ENCODE assay signal across 13 cellular contexts in the genomic region with DNA sequence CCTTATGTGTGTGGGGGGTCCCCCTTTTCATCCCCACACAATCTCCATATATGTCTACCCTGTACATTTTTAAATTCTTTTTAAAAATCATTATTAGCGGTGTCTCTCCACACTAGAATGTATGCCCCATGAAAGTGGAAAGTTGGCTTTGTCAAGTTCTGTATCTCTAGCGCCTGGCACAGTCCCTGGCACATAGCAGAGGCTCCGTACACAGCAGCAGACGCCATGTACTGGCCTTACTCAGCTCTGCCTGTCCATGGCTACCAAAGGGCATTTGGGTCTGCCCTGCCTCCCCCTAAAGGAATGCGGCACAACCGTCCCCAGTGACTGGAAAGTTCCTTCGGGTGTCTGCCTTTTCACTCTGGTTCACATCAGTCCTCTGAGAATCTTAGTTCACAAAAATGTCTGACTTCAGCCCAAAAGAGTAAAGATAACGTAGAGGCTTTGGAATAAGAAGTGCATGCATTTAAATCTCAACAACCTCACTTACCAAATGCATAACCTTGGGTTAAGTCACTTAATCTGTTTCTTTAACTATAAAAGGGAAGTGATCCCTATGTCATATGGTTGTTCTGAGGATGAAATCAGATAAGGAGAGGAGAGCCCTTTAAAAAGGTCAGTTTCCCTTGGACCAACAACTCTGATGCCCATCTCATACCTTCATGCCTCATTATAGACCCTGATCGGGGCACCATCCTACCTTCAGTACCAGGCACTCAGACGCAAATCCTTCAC.
DNase-seq lines count a peak whose midpoint lies in the region; ATAC-seq, FAIRE-seq and TF ChIP-seq lines count a peak whose summit lies in the region.
"Had no signal": no experiment of that assay in that cellular context is flagged by ENCODE, and none has a peak within 500 bp of the region (broad histone marks: within the 10 kb centered on the region; RNA-seq: fewer than 3 reads in every experiment).

No MANE protein-coding gene starts in this region.

- no peak for TF ChIP-seq POLR2A in GM12891 (IDR thresholded peaks at IDR 0.05; ENCODE audit: low read depth, low read length)

- H3K27me3 Mint-ChIP-seq in activated T-helper 17 cell treated with anti-CD3 and anti-CD28 coated beads, Interleukin-2, amount 50 U/mL, for 72 hours, result no peaks in the 10 kb centered on the region
- H3K27me3 Mint-ChIP-seq in stimulated activated memory B cell treated with anti-CD40 and anti-IgM and Interleukin-4, amounts not matched to agents 10 μg/mL and 1 μg/mL and 100 μg/mL, for 72 hours, result no peaks in the 10 kb centered on the region

- H3K36me3 ChIP-seq in right atrium auricular region, result peaks cover 95% of the 10 kb centered on the region

- ATAC-seq in activated T-helper 17 cell treated with anti-CD3 and anti-CD28 coated beads, Interleukin-2, amount 50 U/mL, for 72 hours (replicated peaks), result no peak
- peak; percentile 51 for ATAC-seq in stimulated activated memory B cell treated with anti-CD40 and anti-IgM and Interleukin-4, amounts not matched to agents 10 μg/mL and 1 μg/mL and 100 μg/mL, for 72 hours
- no peak for ATAC-seq in GM21367 (IDR thresholded peaks at IDR 0.05; ENCODE audit: unreplicated experiment)
- ATAC-seq: activated T-cell treated with anti-CD3 and anti-CD28 coated beads, Interleukin-2, amount 50 U/mL, for 4 hours had no signal

- no peak for TF ChIP-seq CTCF in right atrium auricular region (IDR thresholded peaks at IDR 0.05)

- peaks cover 0 to 100% of the 10 kb centered on the region in 2 donors for H3K4me1 ChIP-seq in right atrium auricular region

- no peak overlapping the region for H3K4me3 Mint-ChIP-seq in activated T-helper 17 cell treated with anti-CD3 and anti-CD28 coated beads, Interleukin-2, amount 50 U/mL, for 72 hours
- H3K4me3 Mint-ChIP-seq in stimulated activated memory B cell treated with anti-CD40 and anti-IgM and Interleukin-4, amounts not matched to agents 10 μg/mL and 1 μg/mL and 100 μg/mL, for 72 hours, result no peak overlapping the region
- H3K4me3 Mint-ChIP-seq: activated T-cell treated with anti-CD3 and anti-CD28 coated beads, Interleukin-2, amount 50 U/mL, for 4 hours had no signal

- H3K4me1 Mint-ChIP-seq in activated T-helper 17 cell treated with anti-CD3 and anti-CD28 coated beads, Interleukin-2, amount 50 U/mL, for 72 hours, result peaks cover 63% of the 10 kb centered on the region
- peaks cover 96% of the 10 kb centered on the region for H3K4me1 Mint-ChIP-seq in stimulated activated memory B cell treated with anti-CD40 and anti-IgM and Interleukin-4, amounts not matched to agents 10 μg/mL and 1 μg/mL and 100 μg/mL, for 72 hours

- DNase-seq in GM12891 (ENCODE audit: insufficient read length, low spot score) (no peak), right atrium auricular region (ENCODE audit: low spot score) (no peak), NCI-H1417 treated with DMSO at 0.1 percent for 48 hours (lab: John Stamatoyannopoulos, UW) (no peak), HCEC 1CT (no peak), occipital lobe (lab: John Stamatoyannopoulos, UW) (no peak)
- DNase-seq: activated T-cell treated with anti-CD3 and anti-CD28 coated beads, Interleukin-2, amount 50 U/mL, for 4 hours; cerebellar nuclear complex; NCI-H2171 treated with DMSO at 0.1 percent for 48 hours had no signal

- peak overlapping the region; percentile 92 for H3K27ac Mint-ChIP-seq in activated T-helper 17 cell treated with anti-CD3 and anti-CD28 coated beads, Interleukin-2, amount 50 U/mL, for 72 hours
- peak overlapping the region; percentile 68 for H3K27ac Mint-ChIP-seq in stimulated activated memory B cell treated with anti-CD40 and anti-IgM and Interleukin-4, amounts not matched to agents 10 μg/mL and 1 μg/mL and 100 μg/mL, for 72 hours

- FAIRE-seq in GM12891 (lab: Jason Lieb, UNC), result no peak
- FAIRE-seq: TTC549 had no signal

- peaks cover 98% of the 10 kb centered on the region for H3K36me3 Mint-ChIP-seq in activated T-helper 17 cell treated with anti-CD3 and anti-CD28 coated beads, Interleukin-2, amount 50 U/mL, for 72 hours (ENCODE audit: low read depth)
- peaks cover 96% of the 10 kb centered on the region for H3K36me3 Mint-ChIP-seq in stimulated activated memory B cell treated with anti-CD40 and anti-IgM and Interleukin-4, amounts not matched to agents 10 μg/mL and 1 μg/mL and 100 μg/mL, for 72 hours

- H3K9me3 ChIP-seq in right atrium auricular region, result no peaks in the 10 kb centered on the region

- no peaks in the 10 kb centered on the region for H3K9me3 Mint-ChIP-seq in activated T-helper 17 cell treated with anti-CD3 and anti-CD28 coated beads, Interleukin-2, amount 50 U/mL, for 72 hours
- H3K9me3 Mint-ChIP-seq in stimulated activated memory B cell treated with anti-CD40 and anti-IgM and Interleukin-4, amounts not matched to agents 10 μg/mL and 1 μg/mL and 100 μg/mL, for 72 hours, result no peaks in the 10 kb centered on the region
- H3K9me3 Mint-ChIP-seq: activated T-cell treated with anti-CD3 and anti-CD28 coated beads, Interleukin-2, amount 50 U/mL, for 4 hours had no signal

- H3K27me3 ChIP-seq in right atrium auricular region, result no peaks in the 10 kb centered on the region

- peak overlapping the region; percentile 94 to 96 for H3K27ac ChIP-seq in right atrium auricular region
- H3K27ac ChIP-seq: KMS-11 had no signal

- H3K4me3 ChIP-seq in right atrium auricular region, result peak overlapping the region in 1 of 2 donors; percentile 16

TF ChIP-seq in GM12891, 5 proteins besides CTCF, POLR2A, EP300 and RAD21:
- no peak for TF ChIP-seq POU2F2 (IDR thresholded peaks at IDR 0.05; ENCODE audit: low read depth, low read length)
- TF ChIP-seq TAF1 (IDR thresholded peaks at IDR 0.05; ENCODE audit: low read depth, low read length), result no peak
- no peak for TF ChIP-seq POLR2AphosphoS5 (IDR thresholded peaks at IDR 0.05; ENCODE audit: low read depth, low read length)
- TF ChIP-seq PAX5 (IDR thresholded peaks at IDR 0.05; ENCODE audit: insufficient read depth, low read length, severe bottlenecking), result no peak
- TF ChIP-seq SPI1 (IDR thresholded peaks at IDR 0.05; ENCODE audit: low read depth, low read length), result peak; percentile 59; the same call in 1 of the 2 replicates
